ENCODE assay signal across 19 cellular contexts in the genomic region with DNA sequence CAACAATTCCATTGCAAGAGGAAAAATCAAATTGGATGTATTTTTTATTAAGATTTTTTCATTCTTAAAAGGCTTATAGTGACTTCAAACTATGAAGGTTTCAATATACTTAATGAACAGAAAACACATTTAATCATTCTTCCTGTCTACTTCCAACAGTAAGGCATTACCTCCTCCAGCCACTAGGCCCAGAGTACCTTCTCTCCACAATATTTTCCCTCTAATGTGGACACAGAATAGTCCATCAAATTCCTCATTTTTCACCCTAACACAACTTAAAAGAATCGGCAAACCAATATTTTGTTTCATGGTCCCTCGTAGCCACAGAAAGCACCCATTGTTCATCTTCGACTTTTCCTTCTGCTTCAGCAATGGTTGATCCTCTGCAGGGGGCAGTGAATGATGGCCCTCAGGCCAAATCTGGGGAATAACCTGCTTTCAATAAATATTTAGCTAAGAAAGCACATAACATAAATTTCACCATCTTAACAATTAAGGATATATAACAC.
"Had no signal": no experiment of that assay in that cellular context is flagged by ENCODE, and none has a peak within 500 bp of the region (broad histone marks: within the 10 kb centered on the region; RNA-seq: fewer than 3 reads in every experiment).

No MANE protein-coding gene starts in this region.

- H3K4me3 Mint-ChIP-seq: activated CD4-positive, alpha-beta memory T cell treated with anti-CD3 and anti-CD28 coated beads for 36 hours; activated naive CD8-positive, alpha-beta T cell treated with anti-CD3 and anti-CD28 coated beads for 36 hours; natural killer cell; stimulated activated effector memory CD8-positive, alpha-beta T cell treated with anti-CD3 and anti-CD28 coated beads, Interleukin-12 subunit alpha, Interleukin-12 subunit beta, amount 100 ng/mL, for 72 hours; stimulated activated naive CD8-positive, alpha-beta T cell treated with anti-CD3 and anti-CD28 coated beads, Interleukin-15, amount 100 ng/mL, for 72 hours; T-helper 1 cell treated with Interleukin-12 subunit alpha and Interleukin-12 subunit beta and Interleukin-4 antibody, amounts not matched to agents 30 μg/mL and 1 μg/mL, for 36 hours had no signal

- H3K4me1 ChIP-seq: right lobe of liver, tibial artery had no signal

- H3K27me3 Mint-ChIP-seq: activated CD4-positive, alpha-beta memory T cell treated with anti-CD3 and anti-CD28 coated beads for 36 hours; activated naive CD8-positive, alpha-beta T cell treated with anti-CD3 and anti-CD28 coated beads for 36 hours; stimulated activated naive CD8-positive, alpha-beta T cell treated with anti-CD3 and anti-CD28 coated beads, Interleukin-15, amount 100 ng/mL, for 72 hours had no signal

- ATAC-seq: left ventricle myocardium superior; natural killer cell; right lobe of liver; stimulated activated effector memory CD8-positive, alpha-beta T cell treated with anti-CD3 and anti-CD28 coated beads, Interleukin-12 subunit alpha, Interleukin-12 subunit beta, amount 100 ng/mL, for 72 hours; stimulated activated naive CD8-positive, alpha-beta T cell treated with anti-CD3 and anti-CD28 coated beads, Interleukin-15, amount 100 ng/mL, for 72 hours had no signal

- H3K4me3 ChIP-seq: coronary artery, right lobe of liver, skin epidermis, tibial artery had no signal

- H3K36me3 Mint-ChIP-seq: activated CD4-positive, alpha-beta memory T cell treated with anti-CD3 and anti-CD28 coated beads for 36 hours; activated naive CD8-positive, alpha-beta T cell treated with anti-CD3 and anti-CD28 coated beads for 36 hours; natural killer cell; stimulated activated effector memory CD8-positive, alpha-beta T cell treated with anti-CD3 and anti-CD28 coated beads, Interleukin-12 subunit alpha, Interleukin-12 subunit beta, amount 100 ng/mL, for 72 hours had no signal

- H3K27ac Mint-ChIP-seq: activated CD4-positive, alpha-beta memory T cell treated with anti-CD3 and anti-CD28 coated beads for 36 hours; activated naive CD8-positive, alpha-beta T cell treated with anti-CD3 and anti-CD28 coated beads for 36 hours; natural killer cell; stimulated activated effector memory CD8-positive, alpha-beta T cell treated with anti-CD3 and anti-CD28 coated beads, Interleukin-12 subunit alpha, Interleukin-12 subunit beta, amount 100 ng/mL, for 72 hours; stimulated activated naive CD8-positive, alpha-beta T cell treated with anti-CD3 and anti-CD28 coated beads, Interleukin-15, amount 100 ng/mL, for 72 hours; T-helper 1 cell treated with Interleukin-12 subunit alpha and Interleukin-12 subunit beta and Interleukin-4 antibody, amounts not matched to agents 30 μg/mL and 1 μg/mL, for 36 hours had no signal

- H3K4me1 Mint-ChIP-seq: activated naive CD8-positive, alpha-beta T cell treated with anti-CD3 and anti-CD28 coated beads for 36 hours; natural killer cell; stimulated activated effector memory CD8-positive, alpha-beta T cell treated with anti-CD3 and anti-CD28 coated beads, Interleukin-12 subunit alpha, Interleukin-12 subunit beta, amount 100 ng/mL, for 72 hours; stimulated activated naive CD8-positive, alpha-beta T cell treated with anti-CD3 and anti-CD28 coated beads, Interleukin-15, amount 100 ng/mL, for 72 hours had no signal

- H3K27me3 ChIP-seq: right lobe of liver, tibial artery had no signal

- DNase-seq: activated CD4-positive, alpha-beta memory T cell treated with anti-CD3 and anti-CD28 coated beads for 36 hours; activated CD4-positive, alpha-beta T cell treated with anti-CD3 and anti-CD28 coated beads for 48 hours; activated naive CD4-positive, alpha-beta T cell treated with Interleukin-2 at 50 U/mL for 16 hours; activated naive CD8-positive, alpha-beta T cell treated with anti-CD3 and anti-CD28 coated beads for 36 hours; activated T-cell treated with anti-CD3 and anti-CD28 coated beads, Interleukin-2, amount 50 U/mL, for 48 hours; cerebellar nuclear complex; hypothalamus; left ventricle myocardium superior; mammary epithelial cell; midbrain; natural killer cell; right lobe of liver; stimulated activated CD4-positive, alpha-beta T cell treated with anti-CD3 and anti-CD28 coated beads, Interleukin-1b, Interleukin-23, amount 100 ng/mL, for 48 hours; stimulated activated naive CD8-positive, alpha-beta T cell treated with anti-CD3 and anti-CD28 coated beads, Interleukin-15, amount 100 ng/mL, for 72 hours; tibial artery had no signal

- H3K36me3 ChIP-seq: right lobe of liver, tibial artery had no signal

- H3K27ac ChIP-seq: coronary artery, right lobe of liver, skin epidermis, tibial artery had no signal
